12 cellular contexts compared by ENCODE assay signal in the genomic region with DNA sequence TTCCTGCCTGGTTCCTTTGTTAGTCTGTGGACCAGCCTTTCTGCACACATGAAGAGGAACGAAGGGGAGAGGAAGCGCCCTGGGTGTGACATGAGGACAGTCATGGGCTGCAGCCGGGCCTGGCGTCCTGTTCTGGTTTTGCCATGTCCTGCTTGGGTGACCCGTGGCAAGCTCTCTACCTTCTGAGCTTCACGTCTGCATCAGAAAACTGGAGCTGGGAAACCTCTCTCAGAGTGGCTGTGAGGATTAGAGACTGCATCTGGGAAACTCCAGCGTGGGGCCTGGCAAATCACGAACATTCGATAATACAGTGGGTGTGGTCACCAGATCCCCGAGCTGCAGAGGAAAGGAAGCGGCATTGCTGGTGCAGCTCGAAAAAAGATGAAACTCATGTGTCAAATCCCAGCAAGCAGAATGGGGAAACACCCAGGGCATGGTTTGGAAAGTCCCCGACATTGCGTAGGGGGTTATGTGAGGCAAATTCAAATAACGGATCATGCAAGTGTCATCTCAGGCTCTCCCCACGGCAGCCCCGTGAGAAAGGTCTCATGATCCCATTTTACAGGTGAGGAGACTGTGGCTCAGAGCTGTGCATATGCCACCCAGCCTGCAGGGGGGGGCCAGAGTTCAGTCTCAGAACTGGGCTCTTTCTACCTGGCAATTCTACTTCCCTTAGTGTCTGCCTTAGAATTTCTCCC.
DNase-seq lines count a peak whose midpoint lies in the region; ATAC-seq and TF ChIP-seq lines count a peak whose summit lies in the region.
"Had no signal": no experiment of that assay in that cellular context is flagged by ENCODE, and none has a peak within 500 bp of the region (broad histone marks: within the 10 kb centered on the region; RNA-seq: fewer than 3 reads in every experiment).

No MANE protein-coding gene starts in this region.

- no peak overlapping the region for H2AFZ ChIP-seq in SU-DHL-6 (ENCODE audit: low read depth, low read length, severe bottlenecking)

- no peaks in the 10 kb centered on the region for H3K9me2 ChIP-seq in SU-DHL-6 (replicated peaks; ENCODE audit: insufficient read depth, low read length)
- H3K9me2 ChIP-seq: SK-N-SH had no signal

- TF ChIP-seq CTCF in SU-DHL-6 (IDR thresholded peaks at IDR 0.05; ENCODE audit: insufficient read depth, low read length, poor library complexity, severe bottlenecking): peak; percentile 26

- H3F3A ChIP-seq in SU-DHL-6 (ENCODE audit: insufficient read depth): no peaks in the 10 kb centered on the region

- H4K20me1 ChIP-seq in SU-DHL-6 (ENCODE audit: low read depth, low read length): no peaks in the 10 kb centered on the region

- ATAC-seq in GM21723 (IDR thresholded peaks at IDR 0.05; ENCODE audit: unreplicated experiment): peak; percentile 78

- no peak overlapping the region for H3K4me2 ChIP-seq in SU-DHL-6 (ENCODE audit: low read depth, low read length, poor library complexity, severe bottlenecking)
- H3K4me2 ChIP-seq: SK-N-SH had no signal

- H3K9me3 ChIP-seq in SU-DHL-6 (ENCODE audit: insufficient read depth, low read length): no peaks in the 10 kb centered on the region
- H3K9me3 ChIP-seq: prostate gland, SK-N-SH had no signal

- H3K27ac ChIP-seq in SU-DHL-6 (ENCODE audit: low read depth, low read length): no peak overlapping the region
- H3K27ac ChIP-seq: prostate gland had no signal

- no peak overlapping the region for H3K4me3 ChIP-seq in SU-DHL-6 (ENCODE audit: insufficient read depth, low read length, poor library complexity, severe bottlenecking)
- H3K4me3 ChIP-seq: prostate gland had no signal

- H3K9ac ChIP-seq in SU-DHL-6 (ENCODE audit: low read length): no peak overlapping the region
- H3K9ac ChIP-seq: SK-N-SH had no signal

- peak; percentile 1 for DNase-seq in activated T-cell treated with anti-CD3 and anti-CD28 coated beads for 4 hours
- DNase-seq in activated T-cell treated with anti-CD3 and anti-CD28 coated beads, Interleukin-2, amount 50 U/mL, for 1 hour: no peak
- DNase-seq in stimulated activated CD4-positive, alpha-beta T cell treated with anti-CD3 and anti-CD28 coated beads, Interleukin-4, amount 100 ng/mL, for 48 hours (ENCODE audit: low read depth in 2 of 2): peak; percentile 9 to 15
- DNase-seq in AG08396 (ENCODE audit: low spot score): no peak
- DNase-seq in hypothalamus (lab: John Stamatoyannopoulos, UW): no peak
- DNase-seq in NCI-H446 (lab: John Stamatoyannopoulos, UW): no peak
- DNase-seq: ACHN; activated CD8-positive, alpha-beta memory T cell treated with anti-CD3 and anti-CD28 coated beads, Interleukin-2, amount 50 U/mL, for 48 hours; SK-N-SH had no signal

- no peaks in the 10 kb centered on the region for H3K27me3 ChIP-seq in SU-DHL-6 (ENCODE audit: low read length)

- H3K79me2 ChIP-seq in SU-DHL-6 (ENCODE audit: insufficient read depth, low read length): no peaks in the 10 kb centered on the region

- H3K36me3 ChIP-seq in SU-DHL-6 (ENCODE audit: low read length): no peaks in the 10 kb centered on the region
- H3K36me3 ChIP-seq: prostate gland had no signal

Comparison
In these comparisons a context has a peak if more than half of its experiments do, and no peak if none do; other contexts are left out.
1. DNase-seq: peak in activated T-cell treated with anti-CD3 and anti-CD28 coated beads for 4 hours (single experiment) and stimulated activated CD4-positive, alpha-beta T cell treated with anti-CD3 and anti-CD28 coated beads, Interleukin-4, amount 100 ng/mL, for 48 hours (2 of 2); none in activated T-cell treated with anti-CD3 and anti-CD28 coated beads, Interleukin-2, amount 50 U/mL, for 1 hour (single experiment), AG08396 (single experiment), hypothalamus (0 of 51) and NCI-H446 (0 of 2).